In genomic region chr4:104879367-104879766, GRCh38 we compare ENCODE assay signal across 14 cellular contexts.
DNase-seq lines count a peak whose midpoint lies in the region; ATAC-seq, FAIRE-seq and TF ChIP-seq lines count a peak whose summit lies in the region.
"Had no signal": no experiment of that assay in that cellular context is flagged by ENCODE, and none has a peak within 500 bp of the region (broad histone marks: within the 10 kb centered on the region; RNA-seq: fewer than 3 reads in every experiment).

No MANE protein-coding gene starts in this region.

- FAIRE-seq in GM12891 (lab: Jason Lieb, UNC), result no peak

- H3K4me3 ChIP-seq in MM.1S (ENCODE audit: low read length), result no peak overlapping the region
- H3K4me3 ChIP-seq: esophagus muscularis mucosa had no signal

- H3K27ac Mint-ChIP-seq in dendritic cell treated with granulocyte-macrophage colony-stimulating factor and Interleukin-4, amounts not matched to agents 40 ng/mL and 50 ng/mL, for 4 days, result no peak overlapping the region

- H2AFZ ChIP-seq in MM.1S (ENCODE audit: low read length), result no peak overlapping the region

- ATAC-seq in GM21526 (IDR thresholded peaks at IDR 0.05; ENCODE audit: low FRiP score, unreplicated experiment) (peak; percentile 48), left ventricle myocardium superior (no peak)

- H3K79me2 ChIP-seq in MM.1S (ENCODE audit: low read length), result no peaks in the 10 kb centered on the region

- peaks cover 36% of the 10 kb centered on the region; the same call in 1 of the 2 replicates for H3K27me3 ChIP-seq in MM.1S (replicated peaks; ENCODE audit: insufficient read depth, low read length)
- H3K27me3 ChIP-seq: esophagus muscularis mucosa, neutrophil had no signal

- no peaks in the 10 kb centered on the region for H3K36me3 Mint-ChIP-seq in dendritic cell treated with granulocyte-macrophage colony-stimulating factor and Interleukin-4, amounts not matched to agents 40 ng/mL and 50 ng/mL, for 4 days (ENCODE audit: low read depth)
- H3K36me3 Mint-ChIP-seq: CD4-positive, CD25-positive, alpha-beta regulatory T cell had no signal

- DNase-seq in GM12891 (ENCODE audit: insufficient read length, low spot score) (peak; percentile 8), MM.1S (peak; percentile 57), left ventricle myocardium superior (no peak), amniotic stem cell (lab: John Stamatoyannopoulos, UW) (no peak), LoVo (ENCODE audit: low spot score) (no peak), mucosa of gallbladder (ENCODE audit: low spot score) (no peak)
- DNase-seq: NCI-H1417; stimulated activated naive CD4-positive, alpha-beta T cell treated with Interleukin-2 at 50 U/mL for 16 hours had no signal

- H3K4me1 Mint-ChIP-seq in dendritic cell treated with granulocyte-macrophage colony-stimulating factor and Interleukin-4, amounts not matched to agents 40 ng/mL and 50 ng/mL, for 4 days (ENCODE audit: low read depth), result peaks cover 18% of the 10 kb centered on the region

- no peaks in the 10 kb centered on the region for H3F3A ChIP-seq in MM.1S (ENCODE audit: insufficient read depth, low read length)

- peaks cover 6% of the 10 kb centered on the region for H3K27me3 Mint-ChIP-seq in dendritic cell treated with granulocyte-macrophage colony-stimulating factor and Interleukin-4, amounts not matched to agents 40 ng/mL and 50 ng/mL, for 4 days
- H3K27me3 Mint-ChIP-seq: CD4-positive, CD25-positive, alpha-beta regulatory T cell; central memory CD8-positive, alpha-beta T cell had no signal

- H4K20me1 ChIP-seq in MM.1S (ENCODE audit: insufficient read depth, low read length), result no peaks in the 10 kb centered on the region

- no peaks in the 10 kb centered on the region for H3K9me3 ChIP-seq in MM.1S (replicated peaks; ENCODE audit: insufficient read depth, low read length)
- H3K9me3 ChIP-seq: esophagus muscularis mucosa, neutrophil had no signal

- H3K4me3 Mint-ChIP-seq in dendritic cell treated with granulocyte-macrophage colony-stimulating factor and Interleukin-4, amounts not matched to agents 40 ng/mL and 50 ng/mL, for 4 days, result peak overlapping the region; percentile 10
- H3K4me3 Mint-ChIP-seq: CD4-positive, CD25-positive, alpha-beta regulatory T cell; central memory CD8-positive, alpha-beta T cell had no signal

- no peak overlapping the region for H3K27ac ChIP-seq in MM.1S (ENCODE audit: low read length)
- H3K27ac ChIP-seq: esophagus muscularis mucosa, neutrophil had no signal

- H3K9me3 Mint-ChIP-seq in dendritic cell treated with granulocyte-macrophage colony-stimulating factor and Interleukin-4, amounts not matched to agents 40 ng/mL and 50 ng/mL, for 4 days, result no peaks in the 10 kb centered on the region
- H3K9me3 Mint-ChIP-seq: CD4-positive, CD25-positive, alpha-beta regulatory T cell had no signal

- intact Hi-C loops in dendritic cell treated with granulocyte-macrophage colony-stimulating factor and Interleukin-4, amounts not matched to agents 40 ng/mL and 50 ng/mL, for 4 days (cut with micrococcal nuclease), result loop anchor here (10.0 kb wide), 2 partner anchors 85 to 175 kb away; no protein-coding TSS in a partner anchor
- intact Hi-C loops in left ventricle myocardium superior (cut with micrococcal nuclease), result no loop called here

- no peak for TF ChIP-seq POLR2A in GM12891 (IDR thresholded peaks at IDR 0.05; ENCODE audit: low read depth, low read length)

- no peaks in the 10 kb centered on the region for H3K36me3 ChIP-seq in MM.1S (replicated peaks; ENCODE audit: insufficient read depth, low read length)
- H3K36me3 ChIP-seq: esophagus muscularis mucosa, neutrophil had no signal

- no peak overlapping the region for H3K9ac ChIP-seq in MM.1S (ENCODE audit: low read length)

- peaks cover 6% of the 10 kb centered on the region; the same call in 1 of the 2 replicates for H3K4me1 ChIP-seq in MM.1S (ENCODE audit: low read length)

- H3K4me2 ChIP-seq in MM.1S (ENCODE audit: low read depth, low read length), result peak overlapping the region; percentile 21; the same call in 1 of the 2 replicates

- H3K9me2 ChIP-seq in MM.1S (replicated peaks; ENCODE audit: insufficient read depth, low read length), result no peaks in the 10 kb centered on the region

- no peak for TF ChIP-seq CTCF in MM.1S (IDR thresholded peaks at IDR 0.05; ENCODE audit: low read length)

TF ChIP-seq in GM12891, 5 proteins besides CTCF, POLR2A, EP300 and RAD21:
- no peak for TF ChIP-seq SPI1 (IDR thresholded peaks at IDR 0.05; ENCODE audit: low read depth, low read length)

Comparison
In these comparisons a context has a peak if more than half of its experiments do, and no peak if none do; other contexts are left out.
1. DNase-seq: peak in GM12891 (single experiment) and MM.1S (single experiment); none in left ventricle myocardium superior (single experiment), amniotic stem cell (single experiment), LoVo (single experiment) and mucosa of gallbladder (single experiment).